Comparison of ENCODE assay signal across 12 cellular contexts in the genomic region with DNA sequence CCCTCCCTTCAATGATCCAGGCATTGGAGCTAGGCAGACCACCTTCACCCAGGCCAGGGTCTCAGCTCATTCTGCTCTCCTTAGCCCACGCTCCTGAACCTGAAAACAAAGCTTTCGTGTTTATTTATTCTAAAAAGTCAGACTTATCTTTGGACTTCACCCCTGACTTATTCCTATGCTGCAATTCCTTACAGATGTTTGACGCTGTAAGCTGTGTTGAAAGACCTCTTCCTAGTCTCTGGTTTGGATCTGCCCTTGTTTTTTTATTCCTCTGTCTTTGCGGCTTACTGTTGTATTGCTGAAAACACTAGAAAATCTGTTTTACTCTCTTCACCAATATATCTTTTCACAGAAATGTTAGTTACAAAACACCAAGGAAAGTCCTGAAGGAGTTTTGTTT. TPM values are rescaled to one million over a fixed set of nuclear protein-coding genes. Genes with fewer than 3 reads are reported as not detected.
DNase-seq lines count a peak whose midpoint lies in the region; ATAC-seq and TF ChIP-seq lines count a peak whose summit lies in the region.
"Had no signal": no experiment of that assay in that cellular context is flagged by ENCODE, and none has a peak within 500 bp of the region (broad histone marks: within the 10 kb centered on the region; RNA-seq: fewer than 3 reads in every experiment).

No MANE protein-coding gene starts in this region.

- no peak overlapping the region for H3K4me2 ChIP-seq in OCI-LY3 (ENCODE audit: low read length)

- H3K9ac ChIP-seq in OCI-LY3 (ENCODE audit: low read length) = no peak overlapping the region

- TF ChIP-seq CTCF in OCI-LY3 (IDR thresholded peaks at IDR 0.05; ENCODE audit: low read depth, low read length) (no peak), prostate gland (IDR thresholded peaks at IDR 0.05) (no peak), right atrium auricular region (IDR thresholded peaks at IDR 0.05) (no peak)

- no peak overlapping the region for H3K4me3 ChIP-seq in OCI-LY3 (ENCODE audit: low read length)
- H3K4me3 ChIP-seq in esophagus (ENCODE audit: low read depth in 1 of 2, low read length in 2 of 2) = no peak overlapping the region
- no peak overlapping the region for H3K4me3 ChIP-seq in prostate gland
- H3K4me3 ChIP-seq in right atrium auricular region = no peak overlapping the region

- ATAC-seq in GM18498 (IDR thresholded peaks at IDR 0.05; ENCODE audit: unreplicated experiment) = peak; percentile 6
- ATAC-seq in GM18861 (IDR thresholded peaks at IDR 0.05; ENCODE audit: unreplicated experiment) = no peak

- intact Hi-C loops in prostate gland (cut with DNase I) (loop anchor here (10.0 kb wide), 1 partner anchor 181 kb away; a partner anchor contains a TSS), posterior cingulate gyrus (cut with DNase I) (no loop called here)

- H4K20me1 ChIP-seq in OCI-LY3 (ENCODE audit: insufficient read depth, low read length) = no peaks in the 10 kb centered on the region

- no peaks in the 10 kb centered on the region for H3K9me3 ChIP-seq in OCI-LY3 (ENCODE audit: insufficient read depth, low read length)
- H3K9me3 ChIP-seq in esophagus (ENCODE audit: control insufficient read depth in 2 of 2, insufficient read depth in 1 of 2, low read depth in 1 of 2, low read length in 1 of 2) = no peaks in the 10 kb centered on the region
- no peaks in the 10 kb centered on the region for H3K9me3 ChIP-seq in prostate gland
- H3K9me3 ChIP-seq in right atrium auricular region = no peaks in the 10 kb centered on the region

- no peak for TF ChIP-seq POLR2A in prostate gland (IDR thresholded peaks at IDR 0.05)

- H3K79me2 ChIP-seq in OCI-LY3 (ENCODE audit: low read length) = no peaks in the 10 kb centered on the region

- peaks cover 16% of the 10 kb centered on the region for H3K4me1 ChIP-seq in OCI-LY3 (ENCODE audit: low read length)
- peaks cover 8 to 10% of the 10 kb centered on the region in 2 donors for H3K4me1 ChIP-seq in esophagus (ENCODE audit: control insufficient read depth in 2 of 2, insufficient read depth in 2 of 2, low read length in 1 of 2)
- H3K4me1 ChIP-seq in prostate gland (replicated peaks) = peaks cover 10% of the 10 kb centered on the region
- peaks cover 0 to 15% of the 10 kb centered on the region in 2 donors for H3K4me1 ChIP-seq in right atrium auricular region

- 48 to 50% methylated on average over 4 of the region's 4 CpGs for WGBS in esophagus, 2 donors
- 53% methylated on average over 4 of the region's 4 CpGs for WGBS in prostate gland

- H3K36me3 ChIP-seq in OCI-LY3 (replicated peaks; ENCODE audit: low read depth, low read length) (no peaks in the 10 kb centered on the region), esophagus (ENCODE audit: control insufficient read depth in 2 of 2, insufficient read depth in 2 of 2, low read length in 1 of 2) (peaks cover 2 to 3% of the 10 kb centered on the region in 2 donors), prostate gland (no peaks in the 10 kb centered on the region), right atrium auricular region (peaks cover 17% of the 10 kb centered on the region)

- H2AFZ ChIP-seq in OCI-LY3 (ENCODE audit: low read depth, low read length) = no peak overlapping the region

- no peaks in the 10 kb centered on the region for H3K27me3 ChIP-seq in OCI-LY3 (ENCODE audit: low read depth, low read length)
- no peaks in the 10 kb centered on the region for H3K27me3 ChIP-seq in esophagus (ENCODE audit: control insufficient read depth in 1 of 2, insufficient read depth in 2 of 2, low read length in 2 of 2)
- H3K27me3 ChIP-seq in prostate gland (replicated peaks; ENCODE audit: insufficient read depth) = no peaks in the 10 kb centered on the region
- H3K27me3 ChIP-seq in right atrium auricular region = no peaks in the 10 kb centered on the region

- H3K27ac ChIP-seq in OCI-LY3 (ENCODE audit: low read length) (0 out of 2 replicates have a peak overlapping the region, but pooled peaks have one; percentile 3), esophagus (ENCODE audit: low read depth in 2 of 2, low read length in 1 of 2) (peak overlapping the region; percentile 74 to 96), prostate gland (peak overlapping the region; percentile 62 to 69), right atrium auricular region (no peak overlapping the region)

- DNase-seq in prostate gland (ENCODE audit: low spot score) = no peak
- no peak for DNase-seq in right atrium auricular region (ENCODE audit: low spot score)
- DNase-seq in KG1 (lab: John Stamatoyannopoulos, UW) = no peak
- DNase-seq in posterior cingulate gyrus = no peak
- DNase-seq: H7, NCI-H524 treated with DMSO at 0.1 percent for 48 hours had no signal

RNA-seq across cellular contexts. Expression of a gene that starts 40.5 kb away (rescaled TPM):
- not detected for polyA plus RNA-seq in esophagus
- total RNA-seq in prostate gland (1 to 10 TPM in 1 of 2 donors, not detected in 1; 6.0 TPM), right atrium auricular region (not detected)
- total RNA-seq: H7, myocyte, temporal lobe had no signal

Comparison
In these comparisons a context has a peak if more than half of its experiments do, and no peak if none do; other contexts are left out.
1. H3K27ac ChIP-seq: peak in OCI-LY3 (single experiment), esophagus (2 of 2) and prostate gland (2 of 2); none in right atrium auricular region (0 of 2).